Comparison of ENCODE assay signal across 26 cellular contexts in genomic region chr22:37990302-37990701, GRCh38. TPM values are rescaled to one million over a fixed set of nuclear protein-coding genes. Genes with fewer than 3 reads are reported as not detected.
A peak's percentile ranks its signal among the peaks of the same experiment; 100 is the strongest.
DNase-seq lines count a peak whose midpoint lies in the region; ATAC-seq and TF ChIP-seq lines count a peak whose summit lies in the region.
"Had no signal": no experiment of that assay in that cellular context is flagged by ENCODE, and none has a peak within 500 bp of the region (broad histone marks: within the 10 kb centered on the region; RNA-seq: fewer than 3 reads in every experiment).

No MANE protein-coding gene starts in this region.

- H2AFZ ChIP-seq in MM.1S (ENCODE audit: low read length), result no peak overlapping the region
- H2AFZ ChIP-seq: GM23248 had no signal

- no peaks in the 10 kb centered on the region for H3K4me1 ChIP-seq in MM.1S (ENCODE audit: low read length)
- H3K4me1 ChIP-seq: BE2C, HAP-1 had no signal

- H3K4me2 ChIP-seq in MM.1S (ENCODE audit: low read depth, low read length), result no peak overlapping the region

- H3K79me2 ChIP-seq in MM.1S (ENCODE audit: low read length), result no peaks in the 10 kb centered on the region

- H3K9me2 ChIP-seq in MM.1S (replicated peaks; ENCODE audit: insufficient read depth, low read length), result no peaks in the 10 kb centered on the region

- H3F3A ChIP-seq in MM.1S (ENCODE audit: insufficient read depth, low read length), result no peaks in the 10 kb centered on the region

- intact Hi-C loops in left ventricle myocardium superior (cut with micrococcal nuclease), result no loop called here

- no peaks in the 10 kb centered on the region for H4K20me1 ChIP-seq in MM.1S (ENCODE audit: insufficient read depth, low read length)

- no peaks in the 10 kb centered on the region for H3K27me3 ChIP-seq in MM.1S (replicated peaks; ENCODE audit: insufficient read depth, low read length)
- H3K27me3 ChIP-seq: BE2C had no signal

- H3K4me3 ChIP-seq in MM.1S (ENCODE audit: low read length), result no peak overlapping the region
- H3K4me3 ChIP-seq: GM23248, HAP-1 had no signal

- DNase-seq in DMS 273 (lab: John Stamatoyannopoulos, UW; ENCODE audit: unreplicated experiment), result peak; percentile 78
- DNase-seq in left ventricle myocardium superior, result peak; percentile 70
- DNase-seq in substantia nigra (lab: John Stamatoyannopoulos, UW), result peak in 3 of 49 donors; percentile 34 to 44 (median 35)
- no peak for DNase-seq in HCEC 1CT
- no peak for DNase-seq in MM.1S
- no peak for DNase-seq in NOMO-1 treated with dmso at 0.1 percent for 144 hours (lab: John Stamatoyannopoulos, UW; ENCODE audit: unreplicated experiment)
- DNase-seq: BE2C; CD4-positive, alpha-beta T cell; COR-L47; DMS153; GM23248; KG1; MV-4-11; NCI-H1105 treated with DMSO at 0.1 percent for 48 hours; NCI-H2081; NCI-H2171; NCI-H345; NCI-H774; OCI-M1 had no signal

- H3K9me3 ChIP-seq in MM.1S (replicated peaks; ENCODE audit: insufficient read depth, low read length), result no peaks in the 10 kb centered on the region
- H3K9me3 ChIP-seq: BE2C, HAP-1 had no signal

- no peak for TF ChIP-seq CTCF in MM.1S (IDR thresholded peaks at IDR 0.05; ENCODE audit: low read length)

- H3K27ac ChIP-seq in angular gyrus (ENCODE audit: low read depth, low read length) (peak overlapping the region; percentile 60), substantia nigra (ENCODE audit: low read depth, low read length, poor library complexity, severe bottlenecking) (peak overlapping the region; percentile 91), MM.1S (ENCODE audit: low read length) (no peak overlapping the region)
- H3K27ac ChIP-seq: GM23248, HL-60 had no signal

- ATAC-seq in left ventricle myocardium superior, result peak; percentile 66
- ATAC-seq: HepG2 had no signal

- no peak overlapping the region for H3K9ac ChIP-seq in MM.1S (ENCODE audit: low read length)
- H3K9ac ChIP-seq: GM23248 had no signal

- H3K36me3 ChIP-seq in MM.1S (replicated peaks; ENCODE audit: insufficient read depth, low read length), result no peaks in the 10 kb centered on the region
- H3K36me3 ChIP-seq: BE2C, HAP-1 had no signal

RNA-seq across cellular contexts. Expression of gene SOX10, which starts 5.9 kb away (rescaled TPM):
- total RNA-seq in left ventricle myocardium superior, result 1.9 TPM
- total RNA-seq: A673; CD4-positive, alpha-beta T cell; G401; GM23248; HepG2; HT-29 had no signal

RNA-seq across cellular contexts. Expression of gene POLR2F, which starts 36.8 kb away (rescaled TPM):
- total RNA-seq in left ventricle myocardium superior, result 90.7 TPM

RNA-seq across cellular contexts. Expression of gene C22orf23, which starts 36.9 kb away (rescaled TPM):
- 0.30 TPM for total RNA-seq in left ventricle myocardium superior
- total RNA-seq: CD4-positive, alpha-beta T cell; G401; HT-29 had no signal

Comparison
In these comparisons a context has a peak if more than half of its experiments do, and no peak if none do; other contexts are left out.
1. DNase-seq: peak in DMS 273 (single experiment) and left ventricle myocardium superior (single experiment); none in HCEC 1CT (single experiment), MM.1S (single experiment) and NOMO-1 treated with dmso at 0.1 percent for 144 hours (single experiment).